Comparison of ENCODE assay signal across 1 cellular context in the genomic region with DNA sequence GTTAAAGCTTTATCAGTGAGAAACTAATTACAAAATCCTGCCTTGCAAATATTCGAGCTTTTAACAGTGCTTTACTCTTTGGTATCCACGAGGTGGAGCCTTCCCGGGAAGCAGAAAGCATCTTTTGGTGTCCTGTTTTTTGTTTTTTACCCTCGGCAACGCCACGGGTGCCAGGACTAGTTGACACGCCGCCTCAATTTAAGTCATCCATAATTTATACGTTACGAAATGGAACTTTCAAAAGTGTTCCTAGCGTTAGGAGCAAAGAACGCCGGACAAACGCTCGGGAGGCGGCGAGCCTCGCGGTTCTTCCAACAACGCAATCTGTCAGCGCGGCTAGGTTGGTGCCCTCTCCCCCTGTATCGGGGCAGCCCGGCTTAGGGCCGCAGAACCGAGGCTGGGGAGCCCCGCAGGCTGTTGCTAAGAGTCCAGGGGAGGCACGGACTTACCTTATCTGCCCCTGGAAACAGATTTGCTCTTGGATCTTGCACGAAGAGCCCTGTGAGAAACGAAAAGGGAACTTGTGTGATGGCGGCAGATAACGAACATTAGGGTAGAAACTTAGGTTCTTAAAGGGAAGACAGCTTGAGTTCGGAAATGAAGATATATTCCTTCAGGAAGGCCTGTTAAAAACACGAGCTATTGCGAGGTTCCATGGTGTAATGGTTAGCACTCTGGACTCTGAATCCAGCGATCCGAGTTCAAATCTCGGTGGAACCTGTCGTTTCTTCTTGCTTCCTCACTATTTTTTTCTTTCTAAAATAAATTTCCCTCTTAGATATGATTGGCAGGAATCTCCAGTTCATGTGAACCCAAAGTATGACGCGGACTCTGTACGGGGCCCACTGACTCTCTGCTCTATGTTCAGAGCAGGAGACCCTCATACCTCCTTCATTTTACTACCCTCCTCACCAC.
TF ChIP-seq lines count a peak whose summit lies in the region.

No MANE protein-coding gene starts in this region.

TF ChIP-seq in K562, 482 proteins besides CTCF, POLR2A, EP300 and RAD21 (continued from another document and continues in another):
- TF ChIP-seq, protein P1, sequence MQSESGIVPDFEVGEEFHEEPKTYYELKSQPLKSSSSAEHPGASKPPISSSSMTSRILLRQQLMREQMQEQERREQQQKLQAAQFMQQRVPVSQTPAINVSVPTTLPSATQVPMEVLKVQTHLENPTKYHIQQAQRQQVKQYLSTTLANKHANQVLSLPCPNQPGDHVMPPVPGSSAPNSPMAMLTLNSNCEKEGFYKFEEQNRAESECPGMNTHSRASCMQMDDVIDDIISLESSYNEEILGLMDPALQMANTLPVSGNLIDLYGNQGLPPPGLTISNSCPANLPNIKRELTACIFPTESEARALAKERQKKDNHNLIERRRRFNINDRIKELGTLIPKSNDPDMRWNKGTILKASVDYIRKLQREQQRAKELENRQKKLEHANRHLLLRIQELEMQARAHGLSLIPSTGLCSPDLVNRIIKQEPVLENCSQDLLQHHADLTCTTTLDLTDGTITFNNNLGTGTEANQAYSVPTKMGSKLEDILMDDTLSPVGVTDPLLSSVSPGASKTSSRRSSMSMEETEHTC (IDR thresholded peaks at IDR 0.05): no peak
- TF ChIP-seq, protein P2, sequence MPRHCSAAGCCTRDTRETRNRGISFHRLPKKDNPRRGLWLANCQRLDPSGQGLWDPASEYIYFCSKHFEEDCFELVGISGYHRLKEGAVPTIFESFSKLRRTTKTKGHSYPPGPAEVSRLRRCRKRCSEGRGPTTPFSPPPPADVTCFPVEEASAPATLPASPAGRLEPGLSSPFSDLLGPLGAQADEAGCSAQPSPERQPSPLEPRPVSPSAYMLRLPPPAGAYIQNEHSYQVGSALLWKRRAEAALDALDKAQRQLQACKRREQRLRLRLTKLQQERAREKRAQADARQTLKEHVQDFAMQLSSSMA (CRISPR knock-in tag; IDR thresholded peaks at IDR 0.05): no peak
- TF ChIP-seq OTX1 (CRISPR knock-in tag; IDR thresholded peaks at IDR 0.05) (0 out of 2 replicates have a peak, but pooled peaks have one; percentile 24), ZNF124 (CRISPR knock-in tag; IDR thresholded peaks at IDR 0.05) (no peak), ESRRB (CRISPR knock-in tag; IDR thresholded peaks at IDR 0.05; ENCODE audit: borderline replicate concordance) (no peak), ZBTB26 (CRISPR knock-in tag; IDR thresholded peaks at IDR 0.05) (0 out of 2 replicates have a peak, but pooled peaks have one; percentile 40), DDX20 (tag; IDR thresholded peaks at IDR 0.05; ENCODE audit: low read depth) (no peak), MYBL2 (IDR thresholded peaks at IDR 0.05; ENCODE audit: low read depth) (no peak; the same call in 1 of the 2 replicates), MYBL2 (CRISPR knock-in tag; IDR thresholded peaks at IDR 0.05; ENCODE audit: borderline replicate concordance) (no peak), PHF20 (IDR thresholded peaks at IDR 0.05; ENCODE audit: partially characterized antibody) (peak; percentile 48), ATF3 (IDR thresholded peaks at IDR 0.05) (no peak; the same call in 1 of the 2 replicates), ATF3 (CRISPR knock-in tag; conservative IDR thresholded peaks at IDR 0.05) (peak; percentile 53; the same call in 1 of the 2 replicates), HEY1 (CRISPR knock-in tag; IDR thresholded peaks at IDR 0.05; ENCODE audit: borderline replicate concordance) (no peak), SMC3 (conservative IDR thresholded peaks at IDR 0.05; ENCODE audit: insufficient read depth, low read depth, low read length) (peak; percentile 64), ETS2 (tag; IDR thresholded peaks at IDR 0.05; ENCODE audit: borderline replicate concordance, poor library complexity, severe bottlenecking) (no peak), PPARD (CRISPR knock-in tag; IDR thresholded peaks at IDR 0.05) (no peak), ATF6 (CRISPR knock-in tag; IDR thresholded peaks at IDR 0.05) (peak; percentile 77), FOXK1 (CRISPR knock-in tag; IDR thresholded peaks at IDR 0.05; ENCODE audit: borderline replicate concordance) (peak; percentile 64; the same call in 1 of the 2 replicates), MLX (CRISPR knock-in tag; conservative IDR thresholded peaks at IDR 0.05) (no peak; a peak in 1 of 4 replicates), ZNF707 (CRISPR knock-in tag; conservative IDR thresholded peaks at IDR 0.05) (no peak), SNAPC5 (CRISPR knock-in tag; IDR thresholded peaks at IDR 0.05) (no peak), FOXM1 (IDR thresholded peaks at IDR 0.05; ENCODE audit: low read depth) (no peak), FOXM1 (CRISPR knock-in tag; IDR thresholded peaks at IDR 0.05; ENCODE audit: low read depth) (no peak), HSF4 (CRISPR knock-in tag; IDR thresholded peaks at IDR 0.05; ENCODE audit: borderline replicate concordance) (no peak), BRCA1 (IDR thresholded peaks at IDR 0.05) (no peak), BRCA1 (CRISPR knock-in tag; IDR thresholded peaks at IDR 0.05) (no peak), CEBPZ (IDR thresholded peaks at IDR 0.05; ENCODE audit: borderline replicate concordance, low read depth, low read length) (no peak), ZBTB9 (CRISPR knock-in tag; IDR thresholded peaks at IDR 0.05) (0 out of 2 replicates have a peak, but pooled peaks have one; percentile 43), TEAD2 (tag; IDR thresholded peaks at IDR 0.05) (no peak), MAFK (IDR thresholded peaks at IDR 0.05; ENCODE audit: low read length) (no peak), ZNF282 (CRISPR knock-in tag; IDR thresholded peaks at IDR 0.05) (no peak), MED1 (CRISPR knock-in tag; IDR thresholded peaks at IDR 0.05; ENCODE audit: borderline replicate concordance) (no peak), ZNF644 (tag; IDR thresholded peaks at IDR 0.05; ENCODE audit: low read depth) (no peak), HOMEZ (CRISPR knock-in tag; IDR thresholded peaks at IDR 0.05) (no peak), PURB (CRISPR knock-in tag; IDR thresholded peaks at IDR 0.05; ENCODE audit: low read depth) (no peak), NCOA4 (IDR thresholded peaks at IDR 0.05; ENCODE audit: partially characterized antibody) (no peak), ELF1 (tag; IDR thresholded peaks at IDR 0.05) (no peak), LCOR (CRISPR knock-in tag; IDR thresholded peaks at IDR 0.05) (peak; percentile 90), RB1 (IDR thresholded peaks at IDR 0.05; ENCODE audit: low read depth) (peak; percentile 81)
- TF ChIP-seq, protein P3, sequence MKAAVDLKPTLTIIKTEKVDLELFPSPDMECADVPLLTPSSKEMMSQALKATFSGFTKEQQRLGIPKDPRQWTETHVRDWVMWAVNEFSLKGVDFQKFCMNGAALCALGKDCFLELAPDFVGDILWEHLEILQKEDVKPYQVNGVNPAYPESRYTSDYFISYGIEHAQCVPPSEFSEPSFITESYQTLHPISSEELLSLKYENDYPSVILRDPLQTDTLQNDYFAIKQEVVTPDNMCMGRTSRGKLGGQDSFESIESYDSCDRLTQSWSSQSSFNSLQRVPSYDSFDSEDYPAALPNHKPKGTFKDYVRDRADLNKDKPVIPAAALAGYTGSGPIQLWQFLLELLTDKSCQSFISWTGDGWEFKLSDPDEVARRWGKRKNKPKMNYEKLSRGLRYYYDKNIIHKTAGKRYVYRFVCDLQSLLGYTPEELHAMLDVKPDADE (conservative IDR thresholded peaks at IDR 0.05; ENCODE audit: control insufficient read depth, low read depth, low read length): no peak; the same call in 1 of the 2 replicates
- TF ChIP-seq, protein P4, sequence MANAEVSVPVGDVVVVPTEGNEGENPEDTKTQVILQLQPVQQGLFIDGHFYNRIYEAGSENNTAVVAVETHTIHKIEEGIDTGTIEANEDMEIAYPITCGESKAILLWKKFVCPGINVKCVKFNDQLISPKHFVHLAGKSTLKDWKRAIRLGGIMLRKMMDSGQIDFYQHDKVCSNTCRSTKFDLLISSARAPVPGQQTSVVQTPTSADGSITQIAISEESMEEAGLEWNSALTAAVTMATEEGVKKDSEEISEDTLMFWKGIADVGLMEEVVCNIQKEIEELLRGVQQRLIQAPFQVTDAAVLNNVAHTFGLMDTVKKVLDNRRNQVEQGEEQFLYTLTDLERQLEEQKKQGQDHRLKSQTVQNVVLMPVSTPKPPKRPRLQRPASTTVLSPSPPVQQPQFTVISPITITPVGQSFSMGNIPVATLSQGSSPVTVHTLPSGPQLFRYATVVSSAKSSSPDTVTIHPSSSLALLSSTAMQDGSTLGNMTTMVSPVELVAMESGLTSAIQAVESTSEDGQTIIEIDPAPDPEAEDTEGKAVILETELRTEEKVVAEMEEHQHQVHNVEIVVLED (CRISPR knock-in tag; IDR thresholded peaks at IDR 0.05): no peak
